19 cellular contexts compared by ENCODE assay signal in the genomic region with DNA sequence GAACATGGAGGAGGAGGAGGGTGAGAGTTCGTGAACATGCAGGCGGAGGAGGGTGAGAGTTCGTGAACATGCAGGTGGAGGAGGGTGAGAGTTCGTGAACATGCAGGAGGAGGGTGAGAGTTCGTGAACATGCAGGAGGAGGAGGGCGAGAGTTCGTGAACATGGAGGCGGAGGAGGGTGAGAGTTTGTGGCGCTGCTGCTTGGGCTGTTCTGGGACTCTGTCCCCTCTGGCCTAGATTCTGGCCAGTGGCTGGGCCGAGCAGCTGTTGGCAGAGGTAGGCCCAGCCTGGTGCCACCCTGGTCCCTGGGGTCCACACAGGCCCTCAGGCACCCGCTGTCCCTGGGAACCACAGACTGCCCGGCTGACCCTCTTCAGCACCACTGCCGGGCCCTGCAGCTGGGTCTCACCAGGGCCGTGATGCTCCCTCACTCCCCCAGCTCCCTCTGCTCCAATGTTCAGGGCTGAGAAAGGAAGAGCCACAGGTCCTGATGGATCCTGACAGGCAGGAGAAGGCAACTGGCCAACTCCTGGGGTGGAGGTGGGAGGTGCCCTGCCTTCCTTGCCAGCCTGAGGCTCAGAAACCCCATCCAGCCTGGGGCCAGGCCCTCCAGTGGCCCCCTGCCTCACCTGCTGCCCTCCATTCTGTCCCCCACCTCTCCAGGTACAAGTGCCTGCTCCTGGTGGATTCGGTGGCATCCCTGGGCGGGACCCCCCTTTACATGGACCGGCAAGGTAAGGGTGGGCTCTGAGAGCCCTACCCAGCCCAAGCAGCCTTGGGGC. TPM values are rescaled to one million over a fixed set of nuclear protein-coding genes. Genes with fewer than 3 reads are reported as not detected.
DNase-seq lines count a peak whose midpoint lies in the region; ATAC-seq, FAIRE-seq and TF ChIP-seq lines count a peak whose summit lies in the region.
"Had no signal": no experiment of that assay in that cellular context is flagged by ENCODE, and none has a peak within 500 bp of the region (broad histone marks: within the 10 kb centered on the region; RNA-seq: fewer than 3 reads in every experiment).

No MANE protein-coding gene starts in this region.

- H4K20me1 ChIP-seq in K562 (replicated peaks; ENCODE audit: control insufficient read depth, insufficient read depth, low read length) = no peaks in the 10 kb centered on the region

- no peak for TF ChIP-seq RAD21 in K562 (CRISPR knock-in tag; conservative IDR thresholded peaks at IDR 0.05 in 1 of 2, IDR thresholded peaks at IDR 0.05 in 1 of 2)

- H3K27me3 ChIP-seq in K562 (ENCODE audit: control insufficient read depth in 2 of 2, insufficient read depth in 2 of 2, low read length in 2 of 2) (peaks cover 3 to 47% of the 10 kb centered on the region in 2 experiments; a peak in 3 of 5 replicates), right lobe of liver (no peaks in the 10 kb centered on the region)

- H3K36me3 ChIP-seq in K562 (ENCODE audit: control insufficient read depth, insufficient read depth, low read length) = no peaks in the 10 kb centered on the region
- H3K36me3 ChIP-seq in right lobe of liver = peaks cover 0 to 77% (median 24%) of the 10 kb centered on the region in 4 donors
- H3K36me3 ChIP-seq: HAP-1 had no signal

- BruUV-seq in K562 (replicated peaks; lab: Mats Ljungman, UMichigan) = no TSS peak

- in situ Hi-C loops in K562 (cut with MboI) = no loop called here

- DNase-seq in activated effector memory CD4-positive, alpha-beta T cell treated with anti-CD3 and anti-CD28 coated beads, Interleukin-2, amount 50 U/mL, for 16 hours = peak; percentile 50
- no peak for DNase-seq in activated effector memory CD4-positive, alpha-beta T cell treated with Interleukin-2 at 50 U/mL for 16 hours
- DNase-seq in K562 (ENCODE audit: extremely low read depth in 1 of 4, low spot score in 3 of 4) (no peak), right lobe of liver (peak; percentile 31 to 66 (median 63)), NCI-H82 (lab: John Stamatoyannopoulos, UW) (no peak), DMS153 (lab: John Stamatoyannopoulos, UW) (no peak)
- no peak for DNase-seq in activated CD4-positive, alpha-beta T cell treated with anti-CD3 and anti-CD28 coated beads for 1 hour
- DNase-seq: EL, KBM-7, NCI-H1417 treated with DMSO at 0.1 percent for 48 hours, NCI-H2029 treated with DMSO at 0.1 percent for 48 hours, NCI-H2171 treated with DMSO at 0.1 percent for 48 hours, NCI-H446 treated with DMSO at 0.1 percent for 48 hours, NCI-H748 treated with DMSO at 0.1 percent for 48 hours, PC-9 had no signal

- TF ChIP-seq CTCF in K562 (IDR thresholded peaks at IDR 0.05 in 2 of 3, conservative IDR thresholded peaks at IDR 0.05 in 1 of 3; ENCODE audit: insufficient read depth in 2 of 3, low read depth in 1 of 3, low read length in 3 of 3) (no peak), right lobe of liver (IDR thresholded peaks at IDR 0.05) (no peak)

- H3K4me1 ChIP-seq in K562 (replicated peaks in 1 of 2; ENCODE audit: control insufficient read depth in 2 of 2, insufficient read depth in 2 of 2, low read length in 2 of 2) (no peaks in the 10 kb centered on the region; a peak in 2 of 5 replicates), right lobe of liver (peaks cover 0 to 55% (median 27%) of the 10 kb centered on the region in 4 donors)
- H3K4me1 ChIP-seq: HAP-1 had no signal

- FAIRE-seq in K562 (lab: Jason Lieb, UNC) = no peak
- FAIRE-seq: A204.1 had no signal

- no peak for TF ChIP-seq POLR2A in K562 (conservative IDR thresholded peaks at IDR 0.05)
- no peak for TF ChIP-seq POLR2A in right lobe of liver (IDR thresholded peaks at IDR 0.05)

- WGBS in K562 (ENCODE audit: insufficient coverage, low coverage, missing lambda C conversion rate) = under 1% methylated on average over 8 of the region's 17 CpGs
- 39% methylated on average over 9 of the region's 17 CpGs for WGBS in right lobe of liver (ENCODE audit: insufficient coverage, low coverage, low lambda C conversion rate, missing lambda C conversion rate)

- H3K79me2 ChIP-seq in K562 (ENCODE audit: control insufficient read depth, insufficient read depth, low read length) = no peaks in the 10 kb centered on the region

- POLR2A ChIA-PET in K562 (lab: Yijun Ruan, JAX) = no interaction called here

- no peak overlapping the region for H3K27ac ChIP-seq in K562 (ENCODE audit: extremely low read depth, low read depth, low read length)
- H3K27ac ChIP-seq in right lobe of liver = peak overlapping the region in 2 of 3 donors; percentile 36 to 77
- H3K27ac ChIP-seq: C4-2B, PC-9 had no signal

- intact Hi-C loops in K562 (cut with micrococcal nuclease) = no loop called here
- intact Hi-C loops in right lobe of liver (cut with DNase I) = no loop called here

- H3K9me3 ChIP-seq in K562 (replicated peaks; ENCODE audit: control insufficient read depth, insufficient read depth, low read depth, low read length) (no peaks in the 10 kb centered on the region), right lobe of liver (no peaks in the 10 kb centered on the region)
- H3K9me3 ChIP-seq: HAP-1 had no signal

- H2AFZ ChIP-seq in K562 (ENCODE audit: low read depth, low read length) = no peak overlapping the region
- H2AFZ ChIP-seq: PC-9 had no signal

- TF ChIP-seq EP300 in K562 (IDR thresholded peaks at IDR 0.05; ENCODE audit: low read length) = no peak

- no peaks in the 10 kb centered on the region for H3K9me1 ChIP-seq in K562 (ENCODE audit: control insufficient read depth, insufficient read depth, low read length)

- ATAC-seq in K562 = no peak
- no peak for ATAC-seq in right lobe of liver

- CTCF ChIA-PET in K562 (lab: Yijun Ruan, JAX; ENCODE audit: low intra/inter-chr PET ratio) = no interaction called here

- H3K4me2 ChIP-seq in K562 (ENCODE audit: insufficient read depth, low read length) = no peak overlapping the region
- H3K4me2 ChIP-seq: PC-9 had no signal

- H3K4me3 ChIP-seq in K562 = no peak overlapping the region
- H3K4me3 ChIP-seq in right lobe of liver = peak overlapping the region in 2 of 3 donors; percentile 92 to 93
- H3K4me3 ChIP-seq: HAP-1, PC-9 had no signal

- no peak overlapping the region for H3K9ac ChIP-seq in K562 (ENCODE audit: insufficient read depth in 1 of 2, low read depth in 2 of 2, low read length in 2 of 2)

RNA-seq across cellular contexts. Expression of gene AGXT, which starts 3.9 kb away (rescaled TPM):
- total RNA-seq in K562 (2011; cell fraction: chromatin; rRNA removed; ENCODE audit: low replicate concordance) = not detected in 2 replicates
- total RNA-seq in K562 (2011; cell fraction: nucleolus; rRNA removed) = not detected in 2 replicates
- not detected in 2 replicates for total RNA-seq in K562 (2011; cell fraction: nucleoplasm; rRNA removed)
- total RNA-seq in K562 (2014; rRNA removed) = not detected in 2 replicates
- total RNA-seq in K562 (2014; rRNA removed; fragmentation: Illumina TruSeq; extraction: Trizol) = not detected in 2 replicates
- total RNA-seq in K562 (2015; rRNA removed; fragmentation: Illumina TruSeq; extraction: Trizol) = not detected in 2 replicates
- total RNA-seq in K562 (2021) = 0.18 TPM in 2 replicates
- polyA plus RNA-seq in K562 (2011; rRNA removed) = not detected in 2 replicates
- polyA plus RNA-seq in K562 (2011; cell fraction: cytosol; rRNA removed) = not detected in 2 replicates
- not detected in 2 replicates for polyA plus RNA-seq in K562 (2011; cell fraction: nucleus; rRNA removed)
- polyA plus RNA-seq in K562 (2012) = not detected in 2 replicates
- polyA plus RNA-seq in K562 (2014; fragmentation: Illumina TruSeq; extraction: Trizol) = not detected in 2 replicates
- not detected for polyA plus RNA-seq in K562 (2014; fragmentation: Nextera tagmentation; extraction: Ambion mirVana)
- not detected in 2 replicates for polyA plus RNA-seq in K562 (2014; rRNA removed)
- not detected in 2 replicates for polyA minus RNA-seq in K562 (2011; rRNA and poly(A)+ RNA removed)
- not detected in 2 replicates for polyA minus RNA-seq in K562 (2011; cell fraction: cytosol; rRNA and poly(A)+ RNA removed)
- polyA minus RNA-seq in K562 (2011; cell fraction: nucleus; rRNA and poly(A)+ RNA removed) = not detected in 2 replicates
- total RNA-seq in right lobe of liver = 1,000 to 10,000 TPM in 4 of 6 experiments, 100 to 1,000 TPM in 2; 744 to 1,833 (median 1,254) TPM
- total RNA-seq: PC-9 had no signal

RNA-seq across cellular contexts. Expression of gene MAB21L4, which starts 23.4 kb away (rescaled TPM):
- total RNA-seq in K562 (2011; cell fraction: chromatin; rRNA removed; ENCODE audit: low replicate concordance) = 0.14 TPM in 1 of 2 replicates, not detected in the other
- not detected in 2 replicates for total RNA-seq in K562 (2011; cell fraction: nucleolus; rRNA removed)
- total RNA-seq in K562 (2011; cell fraction: nucleoplasm; rRNA removed) = not detected in 2 replicates
- total RNA-seq in K562 (2014; rRNA removed) = not detected in 2 replicates
- total RNA-seq in K562 (2014; rRNA removed; fragmentation: Illumina TruSeq; extraction: Trizol) = not detected in 2 replicates
- total RNA-seq in K562 (2015; rRNA removed; fragmentation: Illumina TruSeq; extraction: Trizol) = not detected in 2 replicates
- total RNA-seq in K562 (2021) = not detected in 2 replicates
- polyA plus RNA-seq in K562 (2011; rRNA removed) = 0.05 TPM in 1 of 2 replicates, not detected in the other
- 0.06 TPM in 1 of 2 replicates, not detected in the other for polyA plus RNA-seq in K562 (2011; cell fraction: cytosol; rRNA removed)
- polyA plus RNA-seq in K562 (2011; cell fraction: nucleus; rRNA removed) = 0.06 TPM in 2 replicates
- 0.05 and 0.24 TPM in 2 replicates for polyA plus RNA-seq in K562 (2012)
- 0.07 TPM in 1 of 2 replicates, not detected in the other for polyA plus RNA-seq in K562 (2014; fragmentation: Illumina TruSeq; extraction: Trizol)
- not detected for polyA plus RNA-seq in K562 (2014; fragmentation: Nextera tagmentation; extraction: Ambion mirVana)
- 0.03 TPM in 1 of 2 replicates, not detected in the other for polyA plus RNA-seq in K562 (2014; rRNA removed)
- not detected in 2 replicates for polyA minus RNA-seq in K562 (2011; rRNA and poly(A)+ RNA removed)
- not detected in 2 replicates for polyA minus RNA-seq in K562 (2011; cell fraction: cytosol; rRNA and poly(A)+ RNA removed)
- polyA minus RNA-seq in K562 (2011; cell fraction: nucleus; rRNA and poly(A)+ RNA removed) = not detected in 2 replicates
- total RNA-seq in right lobe of liver = 10 to 100 TPM in 1 of 6 experiments, 1 to 10 TPM in 5; 3.7 to 17.0 (median 5.2) TPM
- total RNA-seq: SK-MEL-5 had no signal

RNA-seq across cellular contexts. Expression of gene CROCC2, which starts 33.6 kb away (rescaled TPM):
- not detected in 2 replicates for total RNA-seq in K562 (2011; cell fraction: chromatin; rRNA removed; ENCODE audit: low replicate concordance)
- total RNA-seq in K562 (2011; cell fraction: nucleolus; rRNA removed) = not detected in 2 replicates
- not detected in 2 replicates for total RNA-seq in K562 (2011; cell fraction: nucleoplasm; rRNA removed)
- total RNA-seq in K562 (2014; rRNA removed) (not detected in 2 replicates), K562 (2014; rRNA removed; fragmentation: Illumina TruSeq; extraction: Trizol) (not detected in 2 replicates), K562 (2015; rRNA removed; fragmentation: Illumina TruSeq; extraction: Trizol) (not detected in 2 replicates), K562 (2021) (not detected in 2 replicates), right lobe of liver (under 1 TPM in 5 of 6 experiments, not detected in 1; 0.06 to 0.15 (median 0.12) TPM)
- polyA plus RNA-seq in K562 (2011; rRNA removed) (not detected in 2 replicates), K562 (2014; fragmentation: Illumina TruSeq; extraction: Trizol) (not detected in 2 replicates), K562 (2014; fragmentation: Nextera tagmentation; extraction: Ambion mirVana) (not detected), K562 (2014; rRNA removed) (not detected in 2 replicates)
- not detected in 2 replicates for polyA plus RNA-seq in K562 (2011; cell fraction: cytosol; rRNA removed)
- polyA plus RNA-seq in K562 (2011; cell fraction: nucleus; rRNA removed) = not detected in 2 replicates
- polyA plus RNA-seq in K562 (2012) = not detected in 2 replicates
- polyA minus RNA-seq in K562 (2011; rRNA and poly(A)+ RNA removed) = not detected in 2 replicates
- not detected in 2 replicates for polyA minus RNA-seq in K562 (2011; cell fraction: cytosol; rRNA and poly(A)+ RNA removed)
- not detected in 2 replicates for polyA minus RNA-seq in K562 (2011; cell fraction: nucleus; rRNA and poly(A)+ RNA removed)
- total RNA-seq: PC-9, SK-MEL-5 had no signal

RNA-seq across cellular contexts. Expression of gene KIF1A, which starts 52.5 kb away (rescaled TPM):
- total RNA-seq in K562 (2011; cell fraction: chromatin; rRNA removed; ENCODE audit: low replicate concordance) = 0.25 and 2.6 TPM in 2 replicates
- 0.83 and 1.8 TPM in 2 replicates for total RNA-seq in K562 (2011; cell fraction: nucleolus; rRNA removed)
- total RNA-seq in K562 (2011; cell fraction: nucleoplasm; rRNA removed) = 0.59 and 0.84 TPM in 2 replicates
- total RNA-seq in K562 (2014; rRNA removed) (0.29 and 0.59 TPM in 2 replicates), K562 (2014; rRNA removed; fragmentation: Illumina TruSeq; extraction: Trizol) (0.33 TPM in 1 of 2 replicates, not detected in the other), K562 (2015; rRNA removed; fragmentation: Illumina TruSeq; extraction: Trizol) (0.07 and 0.11 TPM in 2 replicates), K562 (2021) (0.94 and 1.4 TPM in 2 replicates), right lobe of liver (under 1 TPM; 0.31 to 0.87 (median 0.56) TPM)
- polyA plus RNA-seq in K562 (2011; rRNA removed) (0.39 and 0.45 TPM in 2 replicates), K562 (2014; fragmentation: Illumina TruSeq; extraction: Trizol) (0.39 and 1.1 TPM in 2 replicates), K562 (2014; fragmentation: Nextera tagmentation; extraction: Ambion mirVana) (not detected), K562 (2014; rRNA removed) (0.12 and 0.15 TPM in 2 replicates)
- polyA plus RNA-seq in K562 (2011; cell fraction: cytosol; rRNA removed) = 0.60 and 2.3 TPM in 2 replicates
- polyA plus RNA-seq in K562 (2011; cell fraction: nucleus; rRNA removed) = 0.90 and 2.9 TPM in 2 replicates
- polyA plus RNA-seq in K562 (2012) = 0.33 and 1.5 TPM in 2 replicates
- 0.77 and 0.81 TPM in 2 replicates for polyA minus RNA-seq in K562 (2011; rRNA and poly(A)+ RNA removed)
- 2.1 and 2.9 TPM in 2 replicates for polyA minus RNA-seq in K562 (2011; cell fraction: cytosol; rRNA and poly(A)+ RNA removed)
- polyA minus RNA-seq in K562 (2011; cell fraction: nucleus; rRNA and poly(A)+ RNA removed) = 1.1 and 1.9 TPM in 2 replicates
- total RNA-seq: PC-9 had no signal

Comparison
In these comparisons a context has a peak if more than half of its experiments do, and no peak if none do; other contexts are left out.
1. DNase-seq: peak in activated effector memory CD4-positive, alpha-beta T cell treated with anti-CD3 and anti-CD28 coated beads, Interleukin-2, amount 50 U/mL, for 16 hours (single experiment) and right lobe of liver (3 of 3); none in activated effector memory CD4-positive, alpha-beta T cell treated with Interleukin-2 at 50 U/mL for 16 hours (single experiment), K562 (0 of 4), activated CD4-positive, alpha-beta T cell treated with anti-CD3 and anti-CD28 coated beads for 1 hour (single experiment), NCI-H82 (single experiment) and DMS153 (single experiment).
2. RNA of gene AGXT, which starts 3.9 kb away (total RNA-seq): 744 to 1,833 TPM in right lobe of liver; 0.18 TPM in K562; every median in the first group is over 100 times any median in the second.
3. RNA of gene MAB21L4, which starts 23.4 kb away (total RNA-seq): 3.7 to 17.0 TPM in right lobe of liver; 0.14 TPM in K562; every median in the first group is over 4 times any median in the second.